8 cellular contexts compared by ENCODE assay signal in genomic region chr2:39119732-39120520, GRCh38. TPM values are rescaled to one million over a fixed set of nuclear protein-coding genes. Genes with fewer than 3 reads are reported as not detected.
DNase-seq lines count a peak whose midpoint lies in the region; ATAC-seq, FAIRE-seq and TF ChIP-seq lines count a peak whose summit lies in the region.

No MANE protein-coding gene starts in this region.

- peak overlapping the region; percentile 40; the same call in 1 of the 2 replicates for H3K18ac ChIP-seq in H1 (ENCODE audit: extremely low read depth, low read length)
- H3K18ac ChIP-seq in mesenchymal stem cell (ENCODE audit: low read depth in 1 of 2, low read length in 2 of 2), result peak overlapping the region; percentile 5 to 85

- H2BK120ac ChIP-seq in H1 (replicated peaks; ENCODE audit: low read depth, low read length) (no peak overlapping the region), mesenchymal stem cell (ENCODE audit: low read depth, low read length) (peak overlapping the region; percentile 95)

- H3K4me3 ChIP-seq in A673 (ENCODE audit: low read depth, low read length, poor library complexity, severe bottlenecking) (peak overlapping the region; percentile 79), H1 (ENCODE audit: extremely low read depth in 1 of 4, insufficient read depth in 2 of 4, low read depth in 3 of 4, low read length in 4 of 4) (peak overlapping the region; percentile 80 to 90 (median 84)), mesenchymal stem cell (ENCODE audit: insufficient read depth in 1 of 2, low read depth in 1 of 2, low read length in 2 of 2) (peak overlapping the region; percentile 86 to 99)

- peak overlapping the region; percentile 81; the same call in 1 of the 2 replicates for H4K8ac ChIP-seq in H1 (ENCODE audit: extremely low read depth, insufficient read depth, low read length)
- H4K8ac ChIP-seq in mesenchymal stem cell (ENCODE audit: low read length), result peak overlapping the region; percentile 60

- WGBS in H1 (ENCODE audit: extremely low coverage in 1 of 2, insufficient coverage in 1 of 2, insufficient read length in 1 of 2, insufficient replicate concordance in 2 of 2, low coverage in 1 of 2, low lambda C conversion rate in 2 of 2, missing lambda C conversion rate in 1 of 2), 2 experiments, result 3% methylated on average over 20 of the region's 63 CpGs; no CpG with 5 or more reads in 1 of the 2 experiments
- under 1% methylated on average over 39 of the region's 63 CpGs for WGBS in mesenchymal stem cell

- H3K27me3 ChIP-seq in A673 (replicated peaks; ENCODE audit: insufficient read depth, low read depth, low read length, poor library complexity), result no peaks in the 10 kb centered on the region
- no peaks in the 10 kb centered on the region for H3K27me3 ChIP-seq in H1 (replicated peaks in 1 of 4; ENCODE audit: control insufficient read depth in 3 of 4, extremely low read depth in 1 of 4, insufficient read depth in 3 of 4, low read length in 3 of 4)
- H3K27me3 ChIP-seq in mesenchymal stem cell (ENCODE audit: control insufficient read depth in 1 of 2, insufficient read depth in 1 of 2, low read length in 2 of 2), result no peaks in the 10 kb centered on the region

- TF ChIP-seq CTCF in A673 (conservative IDR thresholded peaks at IDR 0.05; ENCODE audit: low read depth, low read length) (peak; percentile 28; the same call in 1 of the 2 replicates), H1 (IDR thresholded peaks at IDR 0.05; ENCODE audit: control extremely low read depth in 1 of 3, insufficient read depth in 1 of 3, low read depth in 1 of 3, low read length in 3 of 3) (peak in 2 of 3 experiments; percentile 2 to 29; a peak in 2 of 4 replicates)

- no peak overlapping the region for H2BK12ac ChIP-seq in H1 (ENCODE audit: low read depth, low read length)
- H2BK12ac ChIP-seq in mesenchymal stem cell (ENCODE audit: low read length in 2 of 2), result no peak overlapping the region

- H2AFZ ChIP-seq in H1 (ENCODE audit: low read length) (no peak overlapping the region), mesenchymal stem cell (ENCODE audit: low read depth, low read length) (no peak overlapping the region)

- H2BK20ac ChIP-seq in H1 (ENCODE audit: low read length), result no peak overlapping the region

- TF ChIP-seq POLR2A in H1 (IDR thresholded peaks at IDR 0.05; ENCODE audit: control extremely low read depth in 1 of 2, low read depth in 2 of 2, low read length in 2 of 2), result no peak

- H2AK5ac ChIP-seq in H1 (ENCODE audit: low read depth, low read length) (no peak overlapping the region), mesenchymal stem cell (ENCODE audit: low read length, severe bottlenecking) (no peak overlapping the region)

- peaks cover 15% of the 10 kb centered on the region for H3K23me2 ChIP-seq in H1 (ENCODE audit: low read depth, low read length)

- H4K5ac ChIP-seq in H1 (ENCODE audit: insufficient read length, low read depth, low read length), result peak overlapping the region; percentile 6

- H2BK15ac ChIP-seq in H1 (ENCODE audit: low read length) (no peak overlapping the region), mesenchymal stem cell (ENCODE audit: low read depth, poor library complexity, severe bottlenecking) (peak overlapping the region; percentile 69)

- H3K36me3 ChIP-seq in A673 (ENCODE audit: insufficient read depth, low read length, poor library complexity, severe bottlenecking) (peaks cover 13% of the 10 kb centered on the region), H1 (ENCODE audit: control insufficient read depth in 2 of 4, insufficient read depth in 4 of 4, low read length in 3 of 4) (peaks cover 0 to 3% (median 0%) of the 10 kb centered on the region in 4 experiments; a peak in 1 of 8 replicates), mesenchymal stem cell (ENCODE audit: control insufficient read depth in 1 of 2, insufficient read depth in 2 of 2, low read depth in 1 of 2, low read length in 2 of 2) (peaks cover 0 to 18% of the 10 kb centered on the region in 2 experiments)

- H3K9ac ChIP-seq in H1 (replicated peaks in 1 of 4; ENCODE audit: extremely low read depth in 1 of 4, low read depth in 3 of 4, low read length in 3 of 4) (peak overlapping the region; percentile 50 to 96 (median 68)), mesenchymal stem cell (ENCODE audit: low read length) (peak overlapping the region; percentile 92)

- DNase-seq in A673 (ENCODE audit: low spot score), result peak; percentile 57
- peak; percentile 43 for DNase-seq in NCI-H2227 treated with DMSO at 0.1 percent for 48 hours (lab: John Stamatoyannopoulos, UW)
- DNase-seq in activated CD8-positive, alpha-beta memory T cell treated with anti-CD3 and anti-CD28 coated beads for 24 hours, result peak; percentile 84
- peak in 1 of 2 experiments; percentile 80 for DNase-seq in H1 (ENCODE audit: low read depth in 1 of 2, low spot score in 2 of 2)
- peak; percentile 68 for DNase-seq in mesenchymal stem cell
- DNase-seq in stimulated activated CD8-positive, alpha-beta memory T cell treated with anti-CD3 and anti-CD28 coated beads, Interleukin-4, amount 100 ng/mL, for 24 hours (ENCODE audit: low read depth), result peak; percentile 50

- no TSS peak for BruUV-seq in A673 (replicated peaks; lab: Mats Ljungman, UMichigan)

- CTCF ChIA-PET in A673 (lab: Charles Lee) (interaction anchor here (1.3 kb wide), 1 partner anchor 108 kb away, joined by 4 read pairs; no protein-coding TSS in a partner anchor), H1 (lab: Charles Lee; ENCODE audit: partially characterized antibody) (interaction anchor here (0.6 to 3.8 kb wide), 8 partner anchors 9 to 301 kb away, joined by 3 to 25 read pairs (median 3); no protein-coding TSS in a partner anchor)

- H3K79me2 ChIP-seq in H1 (ENCODE audit: control insufficient read depth in 1 of 2, insufficient read depth in 2 of 2, low read length in 2 of 2), result peaks cover 7 to 56% of the 10 kb centered on the region in 2 experiments

- peak overlapping the region; percentile 52 for H3K56ac ChIP-seq in H1 (replicated peaks; ENCODE audit: insufficient read length, low read depth, low read length)

- peaks cover 2% of the 10 kb centered on the region in 2 experiments for H4K20me1 ChIP-seq in H1 (replicated peaks in 1 of 2; ENCODE audit: control insufficient read depth in 1 of 2, insufficient read depth in 2 of 2, low read length in 2 of 2)

- no peak for FAIRE-seq in H1 (lab: Jason Lieb, UNC)

- POLR2A ChIA-PET in A673 (lab: Charles Lee; ENCODE audit: low non-redundant PET), result no interaction called here
- POLR2A ChIA-PET in H1 (lab: Charles Lee; ENCODE audit: partially characterized antibody), result interaction anchor here (0.8 to 2.1 kb wide), 12 partner anchors 8 to 316 kb away, joined by 3 to 9 read pairs (median 4); no protein-coding TSS in a partner anchor

- H4K91ac ChIP-seq in H1 (replicated peaks; ENCODE audit: insufficient read length, low read length) (no peak overlapping the region), mesenchymal stem cell (ENCODE audit: low read length) (no peak overlapping the region)

- H3K4me2 ChIP-seq in H1 (ENCODE audit: insufficient read depth in 1 of 2, low read depth in 2 of 2, low read length in 2 of 2) (peak overlapping the region; percentile 77 to 80), mesenchymal stem cell (ENCODE audit: low read length, poor library complexity, severe bottlenecking) (peak overlapping the region; percentile 81)

- H3K23ac ChIP-seq in H1 (ENCODE audit: insufficient read length) (no peak overlapping the region), mesenchymal stem cell (ENCODE audit: low read length in 2 of 2) (peak overlapping the region in 1 of 2 experiments; percentile 64)

- H3K4ac ChIP-seq in H1 (replicated peaks; ENCODE audit: insufficient read length, low read depth, low read length) (peak overlapping the region; percentile 4), mesenchymal stem cell (ENCODE audit: low read depth in 1 of 2, low read length in 2 of 2) (peak overlapping the region; percentile 35 to 57)

- ATAC-seq in GM18498 (IDR thresholded peaks at IDR 0.05; ENCODE audit: unreplicated experiment), result peak; percentile 53
- peak; percentile 33 for ATAC-seq in HG02943 (IDR thresholded peaks at IDR 0.05; ENCODE audit: low read depth, unreplicated experiment)

- H2BK5ac ChIP-seq in H1 (ENCODE audit: low read depth, low read length), result peak overlapping the region; percentile 32; the same call in 1 of the 2 replicates
- H2BK5ac ChIP-seq in mesenchymal stem cell (ENCODE audit: low read depth, low read length, poor library complexity, severe bottlenecking), result peak overlapping the region; percentile 85

- intact Hi-C loops in A673 (cut with micrococcal nuclease; ENCODE audit: unreplicated experiment), result loop anchor here (2.0 to 5.0 kb wide), 2 partner anchors 63 to 109 kb away; no protein-coding TSS in a partner anchor

- no peak for TF ChIP-seq EP300 in H1 (IDR thresholded peaks at IDR 0.05; ENCODE audit: borderline replicate concordance in 1 of 2, low read depth in 2 of 2, low read length in 2 of 2)

- H3K9me3 ChIP-seq in A673 (ENCODE audit: low read depth, low read length, poor library complexity, severe bottlenecking) (no peaks in the 10 kb centered on the region), H1 (ENCODE audit: insufficient read depth in 2 of 2, low read depth in 1 of 2, low read length in 1 of 2) (no peaks in the 10 kb centered on the region), mesenchymal stem cell (ENCODE audit: control insufficient read depth, low read length) (no peaks in the 10 kb centered on the region)

- peak in 1 of 2 experiments; percentile 51; a peak in 2 of 4 replicates for TF ChIP-seq RAD21 in H1 (IDR thresholded peaks at IDR 0.05 in 1 of 2, conservative IDR thresholded peaks at IDR 0.05 in 1 of 2; ENCODE audit: low read depth in 2 of 2, low read length in 2 of 2)

- H3K4me1 ChIP-seq in A673 (ENCODE audit: insufficient read depth, low read length, poor library complexity, severe bottlenecking) (peaks cover 12% of the 10 kb centered on the region), H1 (replicated peaks in 1 of 4; ENCODE audit: control insufficient read depth in 3 of 4, insufficient read depth in 4 of 4, low read length in 3 of 4) (peaks cover 5 to 9% (median 7%) of the 10 kb centered on the region in 4 experiments), mesenchymal stem cell (ENCODE audit: control insufficient read depth, insufficient read depth, low read depth, low read length) (peaks cover 7% of the 10 kb centered on the region)

- no peak overlapping the region for H3K14ac ChIP-seq in H1 (ENCODE audit: insufficient read length)
- peak overlapping the region in 1 of 2 experiments; percentile 86 for H3K14ac ChIP-seq in mesenchymal stem cell (ENCODE audit: low read length in 2 of 2)

- peak overlapping the region; percentile 76 for H3K27ac ChIP-seq in A673 (ENCODE audit: low read depth, low read length, poor library complexity, severe bottlenecking)
- H3K27ac ChIP-seq in H1 (ENCODE audit: low read depth, low read length), result 0 out of 2 replicates have a peak overlapping the region, but pooled peaks have one; percentile 2
- H3K27ac ChIP-seq in mesenchymal stem cell (ENCODE audit: low read length, poor library complexity, severe bottlenecking), result peak overlapping the region; percentile 80

- H3K79me1 ChIP-seq in H1 (ENCODE audit: low read depth, low read length), result peaks cover 8% of the 10 kb centered on the region
- peaks cover 12% of the 10 kb centered on the region for H3K79me1 ChIP-seq in mesenchymal stem cell (replicated peaks; ENCODE audit: low read length, poor library complexity, severe bottlenecking)

RNA-seq across cellular contexts. Expression of gene SOS1, which starts 0.9 kb away (rescaled TPM):
- total RNA-seq in A673 (2021), result 37.8 and 42.1 TPM in 2 replicates
- total RNA-seq in H1 (2021; fragmentation: NEBNext Ultra II Directional; extraction: Animal tissue kit (Norgen Biotek cat#: 25700)), result 27.0 and 31.6 TPM in 2 replicates
- 13.1 and 25.7 TPM in 2 replicates for polyA plus RNA-seq in H1 (2011; rRNA removed)
- 16.4 TPM for polyA plus RNA-seq in H1 (2011; cell fraction: cytosol; rRNA removed)
- 17.7 TPM for polyA plus RNA-seq in H1 (2011; cell fraction: nucleus; rRNA removed)
- polyA plus RNA-seq in H1 (2012, experiment 1 of 2), result 10.1 to 14.7 TPM (median 11.0 TPM) in 4 replicates
- polyA plus RNA-seq in H1 (2012, experiment 2 of 2), result 0.84 TPM
- polyA plus RNA-seq in H1 (2013, experiment 1 of 2), result 23.0 TPM
- 22.2 TPM for polyA plus RNA-seq in H1 (2013, experiment 2 of 2)
- polyA minus RNA-seq in H1 (2011; rRNA and poly(A)+ RNA removed), result 39.1 and 56.3 TPM in 2 replicates
- 16.7 TPM for polyA minus RNA-seq in H1 (2011; cell fraction: cytosol; rRNA and poly(A)+ RNA removed)
- polyA minus RNA-seq in H1 (2011; cell fraction: nucleus; rRNA and poly(A)+ RNA removed), result 41.7 TPM
- polyA plus RNA-seq in mesenchymal stem cell (2013, experiment 1 of 2), result 25.2 TPM
- 22.5 TPM for polyA plus RNA-seq in mesenchymal stem cell (2013, experiment 2 of 2)

Comparison
In these comparisons a context has a peak if more than half of its experiments do, and no peak if none do; other contexts are left out.
1. H3K27ac ChIP-seq: peak in every context shown above with its lines; median percentile 80 in mesenchymal stem cell; 76 in A673; 2 in H1.